ENCODE assay signal across 22 cellular contexts in genomic region chr4:101050836-101051205, GRCh38.
"Had no signal": no experiment of that assay in that cellular context is flagged by ENCODE, and none has a peak within 500 bp of the region (broad histone marks: within the 10 kb centered on the region; RNA-seq: fewer than 3 reads in every experiment).

No MANE protein-coding gene starts in this region.

- FAIRE-seq: bronchial epithelial cell, keratinocyte had no signal

- H3K27me3 Mint-ChIP-seq: activated CD4-positive, alpha-beta memory T cell treated with anti-CD3 and anti-CD28 coated beads for 36 hours; activated CD4-positive, alpha-beta T cell treated with anti-CD3 and anti-CD28 coated beads for 36 hours; activated naive CD8-positive, alpha-beta T cell treated with anti-CD3 and anti-CD28 coated beads for 36 hours; memory B cell had no signal

- DNase-seq: activated CD4-positive, alpha-beta memory T cell treated with anti-CD3 and anti-CD28 coated beads for 36 hours; activated CD4-positive, alpha-beta T cell treated with anti-CD3 and anti-CD28 coated beads for 36 hours; activated naive CD4-positive, alpha-beta T cell treated with Interleukin-2 at 50 U/mL for 16 hours; activated naive CD8-positive, alpha-beta T cell treated with anti-CD3 and anti-CD28 coated beads for 36 hours; amniotic stem cell; cerebellar nuclear complex; endodermal cell; esophagus squamous epithelium; heart left ventricle; left colon; nephron progenitor cell; occipital lobe; SK-N-SH; stimulated activated CD4-positive, alpha-beta T cell treated with anti-CD3 and anti-CD28 coated beads, Interleukin-15, amount 100 ng/mL, for 24 hours; stimulated activated naive CD4-positive, alpha-beta T cell; thyroid gland; upper lobe of right lung had no signal

- H3K27ac Mint-ChIP-seq: activated CD4-positive, alpha-beta memory T cell treated with anti-CD3 and anti-CD28 coated beads for 36 hours; activated CD4-positive, alpha-beta T cell treated with anti-CD3 and anti-CD28 coated beads for 36 hours; activated naive CD8-positive, alpha-beta T cell treated with anti-CD3 and anti-CD28 coated beads for 36 hours; endodermal cell; memory B cell; nephron progenitor cell had no signal

- H3K9me3 Mint-ChIP-seq: activated CD4-positive, alpha-beta memory T cell treated with anti-CD3 and anti-CD28 coated beads for 36 hours; activated naive CD8-positive, alpha-beta T cell treated with anti-CD3 and anti-CD28 coated beads for 36 hours; endodermal cell; memory B cell; nephron progenitor cell had no signal

- H3K4me3 Mint-ChIP-seq: activated CD4-positive, alpha-beta memory T cell treated with anti-CD3 and anti-CD28 coated beads for 36 hours; activated CD4-positive, alpha-beta T cell treated with anti-CD3 and anti-CD28 coated beads for 36 hours; activated naive CD8-positive, alpha-beta T cell treated with anti-CD3 and anti-CD28 coated beads for 36 hours; endodermal cell; memory B cell; nephron progenitor cell had no signal

- ATAC-seq: gastroesophageal sphincter, heart left ventricle, left colon, sciatic nerve, upper lobe of right lung had no signal
